In the genomic region with DNA sequence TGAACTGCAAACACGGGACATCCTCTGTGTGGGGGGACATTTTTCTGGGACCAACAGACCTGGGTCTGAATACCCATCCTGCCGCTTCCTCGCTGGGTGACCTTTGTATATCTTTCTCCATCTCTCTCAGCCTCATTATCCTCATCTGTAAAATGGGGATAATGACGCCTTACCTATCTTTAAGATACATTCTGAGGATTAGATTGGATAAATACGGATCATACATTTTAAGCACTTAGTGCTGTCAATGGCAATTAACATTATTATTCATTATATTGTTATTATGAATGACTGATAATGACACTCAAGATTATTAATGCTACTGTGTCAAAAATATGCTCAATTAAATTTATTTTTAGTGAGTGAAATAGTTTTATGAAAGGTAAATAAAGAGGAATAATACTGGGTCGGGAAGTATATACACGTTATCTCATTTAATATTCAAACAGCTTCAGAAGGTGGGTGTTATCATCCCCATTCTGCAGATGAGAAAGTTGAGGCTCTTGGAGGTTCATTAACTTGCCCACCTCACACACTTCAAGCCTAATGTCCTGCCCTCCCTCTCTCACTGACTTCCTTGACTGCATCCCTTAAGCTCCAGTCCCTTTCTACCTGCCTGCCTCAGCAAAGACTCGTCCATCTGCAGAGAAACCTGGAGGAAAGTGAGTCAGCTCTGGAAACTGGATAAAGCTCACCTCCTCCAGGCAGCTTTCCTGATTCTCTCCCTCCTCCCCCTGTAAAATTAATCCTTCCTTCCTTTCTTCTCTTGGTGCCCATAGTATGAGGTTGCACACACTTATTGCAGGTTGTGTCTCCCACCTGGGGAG, we compare ENCODE assay signal across 1 cellular context.
TF ChIP-seq lines count a peak whose summit lies in the region.

No MANE protein-coding gene starts in this region.

TF ChIP-seq in SK-N-SH, 30 proteins besides CTCF, POLR2A, EP300 and RAD21 (continued from another document):
- TF ChIP-seq, protein P1, sequence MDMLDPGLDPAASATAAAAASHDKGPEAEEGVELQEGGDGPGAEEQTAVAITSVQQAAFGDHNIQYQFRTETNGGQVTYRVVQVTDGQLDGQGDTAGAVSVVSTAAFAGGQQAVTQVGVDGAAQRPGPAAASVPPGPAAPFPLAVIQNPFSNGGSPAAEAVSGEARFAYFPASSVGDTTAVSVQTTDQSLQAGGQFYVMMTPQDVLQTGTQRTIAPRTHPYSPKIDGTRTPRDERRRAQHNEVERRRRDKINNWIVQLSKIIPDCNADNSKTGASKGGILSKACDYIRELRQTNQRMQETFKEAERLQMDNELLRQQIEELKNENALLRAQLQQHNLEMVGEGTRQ (IDR thresholded peaks at IDR 0.05; ENCODE audit: borderline replicate concordance, low read depth, low read length), result no peak
- no peak for TF ChIP-seq FOSL2 (IDR thresholded peaks at IDR 0.05; ENCODE audit: borderline replicate concordance, low read depth)
- TF ChIP-seq, protein P2, sequence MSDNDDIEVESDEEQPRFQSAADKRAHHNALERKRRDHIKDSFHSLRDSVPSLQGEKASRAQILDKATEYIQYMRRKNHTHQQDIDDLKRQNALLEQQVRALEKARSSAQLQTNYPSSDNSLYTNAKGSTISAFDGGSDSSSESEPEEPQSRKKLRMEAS (IDR thresholded peaks at IDR 0.05; ENCODE audit: low read depth), result no peak
- no peak for TF ChIP-seq FOXM1 (IDR thresholded peaks at IDR 0.05; ENCODE audit: low read depth)
